Comparison of ENCODE assay signal across 1 cellular context in genomic region chr9:27626629-27627564, GRCh38.
TF ChIP-seq lines count a peak whose summit lies in the region.

No MANE protein-coding gene starts in this region.

TF ChIP-seq in H1, 55 proteins besides CTCF, POLR2A, EP300 and RAD21:
- TF ChIP-seq JUN (IDR thresholded peaks at IDR 0.05; ENCODE audit: low read depth, low read length) (no peak), ASH2L (IDR thresholded peaks at IDR 0.05; ENCODE audit: low read length) (no peak), SP1 (IDR thresholded peaks at IDR 0.05; ENCODE audit: low read depth, low read length) (no peak), MAFK (IDR thresholded peaks at IDR 0.05; ENCODE audit: low read depth, low read length) (no peak), NANOG (IDR thresholded peaks at IDR 0.05; ENCODE audit: insufficient read depth, low read depth, low read length, poor library complexity, severe bottlenecking) (no peak)
